18 cellular contexts compared by ENCODE assay signal in the genomic region with DNA sequence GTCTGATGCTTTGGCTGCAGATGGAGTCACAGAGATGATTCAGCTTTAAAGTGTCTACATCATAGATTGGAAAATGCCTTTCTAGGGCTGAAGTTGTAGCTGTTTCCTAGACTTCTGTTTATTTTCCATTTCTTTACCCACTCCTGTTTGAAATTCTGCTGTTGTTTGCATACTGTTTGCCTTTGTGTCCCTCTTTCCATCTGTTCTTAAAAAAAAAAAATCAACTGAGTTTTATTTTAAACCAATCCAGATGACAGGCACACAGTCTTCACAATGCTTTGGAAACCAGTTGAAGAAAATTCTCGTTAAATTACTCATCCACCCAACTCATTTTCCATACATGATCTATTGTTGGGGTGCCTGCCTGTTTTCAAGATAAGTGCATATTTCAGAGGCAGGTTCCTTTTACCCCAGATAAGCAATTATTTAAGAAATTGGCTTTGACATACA.
DNase-seq lines count a peak whose midpoint lies in the region; ATAC-seq and FAIRE-seq lines count a peak whose summit lies in the region.
"Had no signal": no experiment of that assay in that cellular context is flagged by ENCODE, and none has a peak within 500 bp of the region (broad histone marks: within the 10 kb centered on the region; RNA-seq: fewer than 3 reads in every experiment).

No MANE protein-coding gene starts in this region.

- peaks cover 10% of the 10 kb centered on the region for H3K36me3 Mint-ChIP-seq in stimulated activated naive CD8-positive, alpha-beta T cell treated with anti-CD3 and anti-CD28 coated beads, Interleukin-15, Interleukin-2, amounts not matched to agents 100 ng/mL and 50 ng/mL, for 24 hours (ENCODE audit: low read depth)
- H3K36me3 Mint-ChIP-seq in activated naive CD8-positive, alpha-beta T cell treated with anti-CD3 and anti-CD28 coated beads, Interleukin-2, amount 10 ng/mL, durations not matched to agents 7 days and 5 days: peaks cover 2% of the 10 kb centered on the region

- no peak for DNase-seq in stimulated activated naive CD8-positive, alpha-beta T cell treated with anti-CD3 and anti-CD28 coated beads, Interleukin-15, amount 100 ng/mL, for 72 hours
- DNase-seq in activated naive CD8-positive, alpha-beta T cell treated with anti-CD3 and anti-CD28 coated beads, Interleukin-2, amount 10 ng/mL, durations not matched to agents 7 days and 5 days: no peak
- DNase-seq in fibroblast of peridontal ligament (ENCODE audit: extremely low read depth) (peak; percentile 78), stromal cell of bone marrow (ENCODE audit: low read depth) (peak; percentile 7), amygdala (lab: John Stamatoyannopoulos, UW) (no peak), HTR-8/SVneo (ENCODE audit: insufficient read length, low spot score) (no peak)
- DNase-seq: activated CD4-positive, alpha-beta memory T cell treated with anti-CD3 and anti-CD28 coated beads for 36 hours; activated gamma-delta T cell; AML-193; central memory CD4-positive, alpha-beta T cell; Karpas-422; NCI-H1694 treated with DMSO at 0.1 percent for 48 hours; NCI-H526; T-helper 9 cell had no signal

- H3K27me3 Mint-ChIP-seq in stimulated activated naive CD8-positive, alpha-beta T cell treated with anti-CD3 and anti-CD28 coated beads, Interleukin-15, Interleukin-2, amounts not matched to agents 100 ng/mL and 50 ng/mL, for 24 hours: no peaks in the 10 kb centered on the region
- no peaks in the 10 kb centered on the region for H3K27me3 Mint-ChIP-seq in stimulated activated naive CD8-positive, alpha-beta T cell treated with anti-CD3 and anti-CD28 coated beads, Interleukin-15, amount 100 ng/mL, for 72 hours
- H3K27me3 Mint-ChIP-seq in activated naive CD8-positive, alpha-beta T cell treated with anti-CD3 and anti-CD28 coated beads, Interleukin-2, amount 10 ng/mL, durations not matched to agents 7 days and 5 days: no peaks in the 10 kb centered on the region
- H3K27me3 Mint-ChIP-seq: activated CD4-positive, alpha-beta memory T cell treated with anti-CD3 and anti-CD28 coated beads for 36 hours had no signal

- peaks cover 29% of the 10 kb centered on the region for H3K4me1 Mint-ChIP-seq in stimulated activated naive CD8-positive, alpha-beta T cell treated with anti-CD3 and anti-CD28 coated beads, Interleukin-15, Interleukin-2, amounts not matched to agents 100 ng/mL and 50 ng/mL, for 24 hours (ENCODE audit: low read depth)
- H3K4me1 Mint-ChIP-seq in stimulated activated naive CD8-positive, alpha-beta T cell treated with anti-CD3 and anti-CD28 coated beads, Interleukin-15, amount 100 ng/mL, for 72 hours: peaks cover 39% of the 10 kb centered on the region
- H3K4me1 Mint-ChIP-seq in activated naive CD8-positive, alpha-beta T cell treated with anti-CD3 and anti-CD28 coated beads, Interleukin-2, amount 10 ng/mL, durations not matched to agents 7 days and 5 days: peaks cover 18% of the 10 kb centered on the region

- FAIRE-seq in HTR-8/SVneo (lab: Jason Lieb, UNC): no peak
- FAIRE-seq: GM12891 had no signal

- peak overlapping the region; percentile 76 for H3K27ac Mint-ChIP-seq in stimulated activated naive CD8-positive, alpha-beta T cell treated with anti-CD3 and anti-CD28 coated beads, Interleukin-15, Interleukin-2, amounts not matched to agents 100 ng/mL and 50 ng/mL, for 24 hours
- no peak overlapping the region for H3K27ac Mint-ChIP-seq in stimulated activated naive CD8-positive, alpha-beta T cell treated with anti-CD3 and anti-CD28 coated beads, Interleukin-15, amount 100 ng/mL, for 72 hours
- H3K27ac Mint-ChIP-seq in activated naive CD8-positive, alpha-beta T cell treated with anti-CD3 and anti-CD28 coated beads, Interleukin-2, amount 10 ng/mL, durations not matched to agents 7 days and 5 days: no peak overlapping the region
- H3K27ac Mint-ChIP-seq: activated CD4-positive, alpha-beta memory T cell treated with anti-CD3 and anti-CD28 coated beads for 36 hours had no signal

- POLR2A ChIA-PET in activated naive CD8-positive, alpha-beta T cell treated with anti-CD3 and anti-CD28 coated beads, Interleukin-2, amount 10 ng/mL, durations not matched to agents 7 days and 5 days (lab: Charles Lee): no interaction called here

- no peak overlapping the region for H3K4me3 Mint-ChIP-seq in stimulated activated naive CD8-positive, alpha-beta T cell treated with anti-CD3 and anti-CD28 coated beads, Interleukin-15, Interleukin-2, amounts not matched to agents 100 ng/mL and 50 ng/mL, for 24 hours
- H3K4me3 Mint-ChIP-seq in stimulated activated naive CD8-positive, alpha-beta T cell treated with anti-CD3 and anti-CD28 coated beads, Interleukin-15, amount 100 ng/mL, for 72 hours: peak overlapping the region in 1 of 2 donors; percentile 30
- peak overlapping the region; percentile 12 for H3K4me3 Mint-ChIP-seq in activated naive CD8-positive, alpha-beta T cell treated with anti-CD3 and anti-CD28 coated beads, Interleukin-2, amount 10 ng/mL, durations not matched to agents 7 days and 5 days
- H3K4me3 Mint-ChIP-seq: activated CD4-positive, alpha-beta memory T cell treated with anti-CD3 and anti-CD28 coated beads for 36 hours had no signal

- ATAC-seq in stimulated activated naive CD8-positive, alpha-beta T cell treated with anti-CD3 and anti-CD28 coated beads, Interleukin-15, amount 100 ng/mL, for 72 hours: no peak
- no peak for ATAC-seq in activated naive CD8-positive, alpha-beta T cell treated with anti-CD3 and anti-CD28 coated beads, Interleukin-2, amount 10 ng/mL, durations not matched to agents 7 days and 5 days (ENCODE audit: low read depth)
- no peak for ATAC-seq in HG02759 (IDR thresholded peaks at IDR 0.05; ENCODE audit: unreplicated experiment)
- ATAC-seq: foreskin keratinocyte had no signal

- no peaks in the 10 kb centered on the region for H3K9me3 Mint-ChIP-seq in stimulated activated naive CD8-positive, alpha-beta T cell treated with anti-CD3 and anti-CD28 coated beads, Interleukin-15, Interleukin-2, amounts not matched to agents 100 ng/mL and 50 ng/mL, for 24 hours
- H3K9me3 Mint-ChIP-seq in stimulated activated naive CD8-positive, alpha-beta T cell treated with anti-CD3 and anti-CD28 coated beads, Interleukin-15, amount 100 ng/mL, for 72 hours: peaks cover 7 to 11% of the 10 kb centered on the region in 2 donors
- H3K9me3 Mint-ChIP-seq in activated naive CD8-positive, alpha-beta T cell treated with anti-CD3 and anti-CD28 coated beads, Interleukin-2, amount 10 ng/mL, durations not matched to agents 7 days and 5 days: peaks cover 7% of the 10 kb centered on the region

Comparison
In these comparisons a context has a peak if more than half of its experiments do, and no peak if none do; other contexts are left out.
1. DNase-seq: peak in fibroblast of peridontal ligament (single experiment) and stromal cell of bone marrow (single experiment); none in stimulated activated naive CD8-positive, alpha-beta T cell treated with anti-CD3 and anti-CD28 coated beads, Interleukin-15, amount 100 ng/mL, for 72 hours (0 of 2), activated naive CD8-positive, alpha-beta T cell treated with anti-CD3 and anti-CD28 coated beads, Interleukin-2, amount 10 ng/mL, durations not matched to agents 7 days and 5 days (single experiment), amygdala (0 of 56) and HTR-8/SVneo (single experiment).